Comparison of ENCODE assay signal across 8 cellular contexts in genomic region chr19:7098701-7099596, GRCh38. TPM values are rescaled to one million over a fixed set of nuclear protein-coding genes. Genes with fewer than 3 reads are reported as not detected.
DNase-seq lines count a peak whose midpoint lies in the region; ATAC-seq, FAIRE-seq and TF ChIP-seq lines count a peak whose summit lies in the region.

No MANE protein-coding gene starts in this region.

- peak overlapping the region; percentile 91 for H3K9ac ChIP-seq in keratinocyte (ENCODE audit: control insufficient read depth, extremely low read depth, insufficient read depth, low read length)

- no peaks in the 10 kb centered on the region for H4K20me1 ChIP-seq in keratinocyte (ENCODE audit: control insufficient read depth, extremely low read depth, insufficient read depth, low read length)

- H3K79me2 ChIP-seq in keratinocyte (ENCODE audit: control insufficient read depth, insufficient read depth, low read length) = no peaks in the 10 kb centered on the region

- no peaks in the 10 kb centered on the region for H3K27me3 ChIP-seq in keratinocyte (ENCODE audit: control insufficient read depth, extremely low read depth, insufficient read depth, low read length)

- dilution Hi-C loops in keratinocyte (cut with MboI; ENCODE audit: extremely low pct_ligation_motif_present, low sequenced_read_pairs) = no loop called here

- H3K9me1 ChIP-seq in keratinocyte (ENCODE audit: control insufficient read depth, extremely low read depth, insufficient read depth, low read length) = no peaks in the 10 kb centered on the region

- H3K27ac ChIP-seq in keratinocyte (ENCODE audit: control insufficient read depth, insufficient read depth, low read length) = peak overlapping the region; percentile 78

- H3K4me1 ChIP-seq in keratinocyte (ENCODE audit: control insufficient read depth, extremely low read depth, insufficient read depth, low read length) = peaks cover 4% of the 10 kb centered on the region

- peaks cover 3% of the 10 kb centered on the region for H3K9me3 ChIP-seq in keratinocyte (ENCODE audit: control insufficient read depth, low read depth, low read length)

- FAIRE-seq in keratinocyte (lab: Jason Lieb, UNC) = peak; percentile 55

- peak overlapping the region; percentile 94 for H3K4me2 ChIP-seq in keratinocyte (ENCODE audit: control insufficient read depth, extremely low read depth, insufficient read depth, low read depth, low read length)

- H3K36me3 ChIP-seq in keratinocyte (ENCODE audit: control insufficient read depth in 2 of 2, extremely low read depth in 1 of 2, insufficient read depth in 2 of 2, low read length in 2 of 2) = no peaks in the 10 kb centered on the region

- ATAC-seq in GM19035 (IDR thresholded peaks at IDR 0.05; ENCODE audit: unreplicated experiment) (peak; percentile 82), HG03280 (IDR thresholded peaks at IDR 0.05; ENCODE audit: unreplicated experiment) (peak; percentile 87)
- peak; percentile 87 to 92 for ATAC-seq in activated CD4-positive, CD25-positive, alpha-beta regulatory T cell treated with anti-CD3 and anti-CD28 coated beads, Interleukin-2, amount 50 U/mL, for 24 hours

- no peak for TF ChIP-seq CTCF in keratinocyte (optimal IDR thresholded peaks at IDR 0.05 in 1 of 3, IDR thresholded peaks at IDR 0.05 in 1 of 3, conservative IDR thresholded peaks at IDR 0.05 in 1 of 3; ENCODE audit: extremely low read depth in 1 of 3, insufficient read depth in 2 of 3, low read length in 3 of 3)

- DNase-seq in AG20443 (ENCODE audit: low spot score) (peak; percentile 97), NCI-H345 treated with DMSO at 0.1 percent for 48 hours (lab: John Stamatoyannopoulos, UW; ENCODE audit: unreplicated experiment) (peak; percentile 72), cerebellar cortex (ENCODE audit: low spot score) (peak; percentile 92), keratinocyte (ENCODE audit: low read depth, low spot score) (peak; percentile 25)
- peak; percentile 88 for DNase-seq in stimulated activated CD4-positive, alpha-beta T cell treated with anti-CD3 and anti-CD28 coated beads, Interleukin-12 subunit alpha, Interleukin-12 subunit beta, amount 100 ng/mL, for 4 hours

- peak overlapping the region; percentile 99 for H2AFZ ChIP-seq in keratinocyte (ENCODE audit: control insufficient read depth, low read length)

- peak overlapping the region; percentile 81 to 88 (median 85) for H3K4me3 ChIP-seq in keratinocyte (ENCODE audit: control insufficient read depth in 2 of 3, extremely low read depth in 1 of 3, insufficient read depth in 2 of 3, low read depth in 1 of 3, low read length in 3 of 3)

RNA-seq across cellular contexts. Expression of gene ZNF557, which starts 29.4 kb away (rescaled TPM):
- 2.7 to 3.3 TPM (median 3.0 TPM) in 3 replicates for polyA plus RNA-seq in keratinocyte
- 1.1 TPM for polyA plus RNA-seq in keratinocyte (2011; ENCODE audit: low read depth)
- 1.3 and 2.2 TPM in 2 replicates for polyA plus RNA-seq in keratinocyte (2011; cell fraction: cytosol; rRNA removed)
- 4.5 and 4.6 TPM in 2 replicates for polyA plus RNA-seq in keratinocyte (2011; cell fraction: nucleus; rRNA removed)
- 2.5 and 3.0 TPM in 2 replicates for polyA plus RNA-seq in keratinocyte (2012; ENCODE audit: low replicate concordance)
- 10.9 to 16.3 TPM (median 14.0 TPM) in 3 replicates for polyA minus RNA-seq in keratinocyte
- 8.6 TPM for polyA minus RNA-seq in keratinocyte (2011; cell fraction: cytosol; rRNA and poly(A)+ RNA removed)
- polyA minus RNA-seq in keratinocyte (2011; cell fraction: nucleus; rRNA and poly(A)+ RNA removed) = 9.1 and 15.3 TPM in 2 replicates

RNA-seq across cellular contexts. Expression of gene MBD3L3, which starts 40.5 kb away (rescaled TPM):
- not detected in 3 replicates for polyA plus RNA-seq in keratinocyte
- polyA plus RNA-seq in keratinocyte (2011; ENCODE audit: low read depth) = not detected
- polyA plus RNA-seq in keratinocyte (2011; cell fraction: cytosol; rRNA removed) = not detected in 2 replicates
- not detected in 2 replicates for polyA plus RNA-seq in keratinocyte (2011; cell fraction: nucleus; rRNA removed)
- not detected in 2 replicates for polyA plus RNA-seq in keratinocyte (2012; ENCODE audit: low replicate concordance)
- polyA minus RNA-seq in keratinocyte = not detected in 3 replicates
- polyA minus RNA-seq in keratinocyte (2011; cell fraction: cytosol; rRNA and poly(A)+ RNA removed) = not detected
- not detected in 2 replicates for polyA minus RNA-seq in keratinocyte (2011; cell fraction: nucleus; rRNA and poly(A)+ RNA removed)

RNA-seq across cellular contexts. Expression of gene MBD3L2, which starts 49.8 kb away (rescaled TPM):
- not detected in 3 replicates for polyA plus RNA-seq in keratinocyte
- polyA plus RNA-seq in keratinocyte (2011; ENCODE audit: low read depth) = not detected
- not detected in 2 replicates for polyA plus RNA-seq in keratinocyte (2011; cell fraction: cytosol; rRNA removed)
- polyA plus RNA-seq in keratinocyte (2011; cell fraction: nucleus; rRNA removed) = not detected in 2 replicates
- polyA plus RNA-seq in keratinocyte (2012; ENCODE audit: low replicate concordance) = not detected in 2 replicates
- polyA minus RNA-seq in keratinocyte = not detected in 3 replicates
- not detected for polyA minus RNA-seq in keratinocyte (2011; cell fraction: cytosol; rRNA and poly(A)+ RNA removed)
- polyA minus RNA-seq in keratinocyte (2011; cell fraction: nucleus; rRNA and poly(A)+ RNA removed) = not detected in 2 replicates

RNA-seq across cellular contexts. Expression of gene MBD3L4, which starts 59.0 kb away (rescaled TPM):
- not detected in 3 replicates for polyA plus RNA-seq in keratinocyte
- not detected for polyA plus RNA-seq in keratinocyte (2011; ENCODE audit: low read depth)
- polyA plus RNA-seq in keratinocyte (2011; cell fraction: cytosol; rRNA removed) = not detected in 2 replicates
- polyA plus RNA-seq in keratinocyte (2011; cell fraction: nucleus; rRNA removed) = not detected in 2 replicates
- polyA plus RNA-seq in keratinocyte (2012; ENCODE audit: low replicate concordance) = not detected in 2 replicates
- polyA minus RNA-seq in keratinocyte = not detected in 3 replicates
- not detected for polyA minus RNA-seq in keratinocyte (2011; cell fraction: cytosol; rRNA and poly(A)+ RNA removed)
- not detected in 2 replicates for polyA minus RNA-seq in keratinocyte (2011; cell fraction: nucleus; rRNA and poly(A)+ RNA removed)

Comparison
In these comparisons a context has a peak if more than half of its experiments do, and no peak if none do; other contexts are left out.
1. Peak in every context shown above with its lines: DNase-seq, ATAC-seq, H3K4me3 ChIP-seq and H3K27ac ChIP-seq.
2. DNase-seq: peak in every context shown above with its lines; median percentile 97 in AG20443; 92 in cerebellar cortex; 88 in stimulated activated CD4-positive, alpha-beta T cell treated with anti-CD3 and anti-CD28 coated beads, Interleukin-12 subunit alpha, Interleukin-12 subunit beta, amount 100 ng/mL, for 4 hours; 72 in NCI-H345 treated with DMSO at 0.1 percent for 48 hours; 25 in keratinocyte.